9 cellular contexts compared by ENCODE assay signal in the genomic region with DNA sequence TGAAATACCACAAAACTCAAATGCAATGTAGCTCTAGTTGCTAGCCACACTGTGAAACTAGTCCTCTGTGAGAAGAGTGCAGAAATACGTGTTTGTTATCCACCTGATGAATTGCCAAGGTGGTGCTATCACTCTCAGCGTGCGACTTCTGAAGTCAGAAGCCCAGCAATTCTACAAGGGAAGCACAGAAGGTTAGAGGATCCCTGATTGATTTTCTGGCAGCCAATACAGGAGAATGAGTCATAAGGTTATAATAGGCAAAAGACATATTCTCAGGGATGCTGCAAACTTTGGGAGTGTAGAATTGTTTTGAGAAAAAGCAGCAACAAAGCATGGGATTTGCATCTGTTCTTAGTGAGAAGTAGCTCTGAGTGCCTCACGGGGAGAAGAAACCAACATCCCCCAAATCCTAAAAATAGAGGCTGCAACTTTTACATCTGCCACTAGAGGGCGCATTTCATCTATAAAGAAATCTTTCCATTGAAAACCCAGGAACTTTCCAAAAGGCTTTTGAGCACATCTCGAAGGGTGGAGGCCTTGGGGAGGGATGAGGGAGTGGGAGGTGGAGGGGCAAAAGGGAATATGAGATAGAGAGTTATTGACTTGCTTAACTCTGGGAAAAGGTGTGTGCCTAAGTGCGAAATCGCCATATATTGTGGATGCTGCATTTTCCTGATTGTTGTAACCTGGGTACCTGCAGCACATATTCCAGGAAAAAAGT.
DNase-seq lines count a peak whose midpoint lies in the region; ATAC-seq and TF ChIP-seq lines count a peak whose summit lies in the region.
"Had no signal": no experiment of that assay in that cellular context is flagged by ENCODE, and none has a peak within 500 bp of the region (broad histone marks: within the 10 kb centered on the region; RNA-seq: fewer than 3 reads in every experiment).

No MANE protein-coding gene starts in this region.

- peak in 2 of 10 experiments; percentile 6 to 7 for DNase-seq in CD4-positive, alpha-beta T cell
- peak; percentile 53 for DNase-seq in GM23248
- peak; percentile 76 to 85 for DNase-seq in NCI-H446 (lab: John Stamatoyannopoulos, UW)
- peak; percentile 17 to 59 (median 28) for DNase-seq in adrenal gland
- DNase-seq in hepatocyte (ENCODE audit: low spot score), result peak; percentile 69
- DNase-seq in stimulated activated CD4-positive, alpha-beta T cell treated with anti-CD3 and anti-CD28 coated beads, Interleukin-15, amount 100 ng/mL, for 24 hours, result peak; percentile 39

- no peak for TF ChIP-seq POLR2A in adrenal gland (IDR thresholded peaks at IDR 0.05)

- H3F3A ChIP-seq in GM23248 (ENCODE audit: insufficient read depth), result no peaks in the 10 kb centered on the region

- intact Hi-C loops in CD4-positive, alpha-beta T cell (cut with DNase I, micrococcal nuclease), result loop anchor here in 1 of 2 experiments (5.0 kb wide), 1 partner anchor 1607 kb away; no protein-coding TSS in a partner anchor
- intact Hi-C loops in adrenal gland (cut with DNase I), result no loop called here

- H3K36me3 Mint-ChIP-seq in CD4-positive, alpha-beta T cell (ENCODE audit: low read depth), result no peaks in the 10 kb centered on the region
- H3K36me3 Mint-ChIP-seq: naive thymus-derived CD8-positive, alpha-beta T cell had no signal

- no peaks in the 10 kb centered on the region for H3K4me1 ChIP-seq in GM23248 (ENCODE audit: insufficient read depth)
- no peaks in the 10 kb centered on the region for H3K4me1 ChIP-seq in adrenal gland (replicated peaks in 1 of 2)
- H3K4me1 ChIP-seq in hepatocyte (ENCODE audit: insufficient read depth), result no peaks in the 10 kb centered on the region

- POLR2A ChIA-PET in CD4-positive, alpha-beta T cell (lab: Charles Lee), result no interaction called here

- no peak overlapping the region for H3K4me2 ChIP-seq in GM23248 (ENCODE audit: unreplicated experiment)
- no peak overlapping the region for H3K4me2 ChIP-seq in hepatocyte

- H4K20me1 ChIP-seq in GM23248 (ENCODE audit: insufficient read depth) (no peaks in the 10 kb centered on the region), hepatocyte (ENCODE audit: insufficient read depth, poor library complexity, severe bottlenecking) (no peaks in the 10 kb centered on the region)

- H2AFZ ChIP-seq in GM23248 (no peak overlapping the region), hepatocyte (no peak overlapping the region)

- no peaks in the 10 kb centered on the region for H3K36me3 ChIP-seq in GM23248 (ENCODE audit: low read depth)
- no peaks in the 10 kb centered on the region for H3K36me3 ChIP-seq in adrenal gland (replicated peaks in 1 of 2)
- H3K36me3 ChIP-seq in hepatocyte (replicated peaks; ENCODE audit: insufficient read depth, low read depth), result no peaks in the 10 kb centered on the region

- CTCF ChIA-PET in CD4-positive, alpha-beta T cell (lab: Charles Lee), result interaction anchor here (0.6 to 1.1 kb wide), 2 partner anchors 24 to 34 kb away, joined by 3 read pairs; no protein-coding TSS in a partner anchor

- H3K27ac ChIP-seq in CD4-positive, alpha-beta T cell (ENCODE audit: low read depth, low read length), result no peak overlapping the region
- no peak overlapping the region for H3K27ac ChIP-seq in GM23248
- H3K27ac ChIP-seq in adrenal gland, result no peak overlapping the region
- H3K27ac ChIP-seq in hepatocyte, result no peak overlapping the region

- in situ Hi-C loops in GM23248 (cut with MboI), result no loop called here

- H3K9me3 Mint-ChIP-seq in CD4-positive, alpha-beta T cell, result no peaks in the 10 kb centered on the region
- H3K9me3 Mint-ChIP-seq: naive thymus-derived CD8-positive, alpha-beta T cell had no signal

- H3K4me3 ChIP-seq in GM23248, result no peak overlapping the region
- no peak overlapping the region for H3K4me3 ChIP-seq in adrenal gland
- no peak overlapping the region for H3K4me3 ChIP-seq in hepatocyte

- TF ChIP-seq CTCF in CD4-positive, alpha-beta T cell (IDR thresholded peaks at IDR 0.05), result peak; percentile 97
- TF ChIP-seq CTCF in adrenal gland (IDR thresholded peaks at IDR 0.05) (peak; percentile 58 to 94 (median 69)), hepatocyte (IDR thresholded peaks at IDR 0.05; ENCODE audit: poor library complexity) (peak; percentile 82)

- no peaks in the 10 kb centered on the region for H3K27me3 Mint-ChIP-seq in CD4-positive, alpha-beta T cell

- WGBS in GM23248 (ENCODE audit: low coverage in 1 of 2, low lambda C conversion rate in 2 of 2, missing lambda C conversion rate in 2 of 2), 2 experiments, result 27 to 29% methylated on average over 8 of the region's 8 CpGs
- WGBS in adrenal gland, 4 donors, result 29 to 38% (median 33%) methylated on average over 8 of the region's 8 CpGs
- WGBS in hepatocyte (ENCODE audit: low lambda C conversion rate, missing lambda C conversion rate), result 44% methylated on average over 8 of the region's 8 CpGs

- H3K27ac Mint-ChIP-seq in CD4-positive, alpha-beta T cell, result no peak overlapping the region
- H3K27ac Mint-ChIP-seq: naive thymus-derived CD8-positive, alpha-beta T cell had no signal

- H3K79me2 ChIP-seq in GM23248 (ENCODE audit: insufficient read depth) (no peaks in the 10 kb centered on the region), hepatocyte (no peaks in the 10 kb centered on the region)

- ATAC-seq in CD4-positive, alpha-beta T cell (ENCODE audit: poor library complexity), result no peak
- ATAC-seq in HG02973 (IDR thresholded peaks at IDR 0.05; ENCODE audit: unreplicated experiment) (no peak), GM18511 (IDR thresholded peaks at IDR 0.05; ENCODE audit: unreplicated experiment) (no peak)
- ATAC-seq: naive thymus-derived CD8-positive, alpha-beta T cell had no signal

- no peak overlapping the region for H3K9ac ChIP-seq in GM23248

- no peaks in the 10 kb centered on the region for H3K9me3 ChIP-seq in CD4-positive, alpha-beta T cell (ENCODE audit: control insufficient read depth, low read length)
- H3K9me3 ChIP-seq in GM23248 (ENCODE audit: low read depth) (no peaks in the 10 kb centered on the region), adrenal gland (replicated peaks in 1 of 3) (no peaks in the 10 kb centered on the region), hepatocyte (ENCODE audit: low read depth) (no peaks in the 10 kb centered on the region)

- no peaks in the 10 kb centered on the region for H3K9me2 ChIP-seq in GM23248 (ENCODE audit: insufficient read depth)
- H3K9me2 ChIP-seq in hepatocyte (replicated peaks; ENCODE audit: insufficient read depth), result no peaks in the 10 kb centered on the region

- no peaks in the 10 kb centered on the region for H3K27me3 ChIP-seq in CD4-positive, alpha-beta T cell (ENCODE audit: control insufficient read depth, insufficient read depth, low read length)
- H3K27me3 ChIP-seq in GM23248 (replicated peaks; ENCODE audit: insufficient read depth) (no peaks in the 10 kb centered on the region; the same call in 1 of the 2 replicates), adrenal gland (no peaks in the 10 kb centered on the region), hepatocyte (no peaks in the 10 kb centered on the region)

- no peak overlapping the region for H3K4me3 Mint-ChIP-seq in CD4-positive, alpha-beta T cell
- H3K4me3 Mint-ChIP-seq: naive thymus-derived CD8-positive, alpha-beta T cell had no signal

- H3K4me1 Mint-ChIP-seq in CD4-positive, alpha-beta T cell (ENCODE audit: low read depth), result no peaks in the 10 kb centered on the region
